ENCODE assay signal across 8 cellular contexts in genomic region chr17:5583426-5584382, GRCh38. TPM values are rescaled to one million over a fixed set of nuclear protein-coding genes. Genes with fewer than 3 reads are reported as not detected.
DNase-seq lines count a peak whose midpoint lies in the region; ATAC-seq and TF ChIP-seq lines count a peak whose summit lies in the region.

No MANE protein-coding gene starts in this region.

- peaks cover 0 to 35% (median 23%) of the 10 kb centered on the region in 3 donors for H3K4me1 ChIP-seq in gastroesophageal sphincter

- H3K4me3 ChIP-seq in gastroesophageal sphincter: peak overlapping the region; percentile 24 to 48

- TF ChIP-seq EP300 in gastroesophageal sphincter (IDR thresholded peaks at IDR 0.05): no peak

- peak; percentile 12 for DNase-seq in stimulated activated CD4-positive, alpha-beta T cell treated with anti-CD3 and anti-CD28 coated beads, Interleukin-4, amount 100 ng/mL, for 24 hours
- no peak for DNase-seq in stimulated activated CD4-positive, alpha-beta T cell treated with anti-CD3 and anti-CD28 coated beads, Interleukin-12 subunit alpha, Interleukin-12 subunit beta, amount 100 ng/mL, for 4 hours
- peak; percentile 25 for DNase-seq in stimulated activated naive CD8-positive, alpha-beta T cell treated with anti-CD3 and anti-CD28 coated beads, Interleukin-15, Interleukin-2, amounts not matched to agents 100 U/mL and 50 U/mL, for 24 hours
- DNase-seq in GM19238 (ENCODE audit: insufficient read length, low spot score): no peak
- no peak for DNase-seq in SIG-M5 treated with dmso at 0.1 percent for 504 hours (lab: John Stamatoyannopoulos, UW; ENCODE audit: unreplicated experiment)

- no peaks in the 10 kb centered on the region for H3K9me3 ChIP-seq in gastroesophageal sphincter

- H3K27ac ChIP-seq in gastroesophageal sphincter: peak overlapping the region in 3 of 4 donors; percentile 70 to 81 (median 80)

- H3K4me3 Mint-ChIP-seq in T-helper 1 cell treated with Interleukin-12 subunit alpha and Interleukin-12 subunit beta and Interleukin-4 antibody, amounts not matched to agents 30 μg/mL and 1 μg/mL, for 36 hours: peak overlapping the region; percentile 95

- peaks cover 65% of the 10 kb centered on the region for H3K4me1 Mint-ChIP-seq in T-helper 1 cell treated with Interleukin-12 subunit alpha and Interleukin-12 subunit beta and Interleukin-4 antibody, amounts not matched to agents 30 μg/mL and 1 μg/mL, for 36 hours (ENCODE audit: low read depth)

- WGBS in gastroesophageal sphincter (ENCODE audit: low coverage in 1 of 2), 2 donors: 50 to 80% methylated on average over 4 to 6 of the region's 21 CpGs

- no peaks in the 10 kb centered on the region for H3K27me3 ChIP-seq in gastroesophageal sphincter

- no peak for TF ChIP-seq CTCF in gastroesophageal sphincter (IDR thresholded peaks at IDR 0.05)

- no peak for TF ChIP-seq POLR2A in gastroesophageal sphincter (IDR thresholded peaks at IDR 0.05)

- peaks cover 0 to 11% of the 10 kb centered on the region in 2 donors for H3K36me3 ChIP-seq in gastroesophageal sphincter

- H3K36me3 Mint-ChIP-seq in T-helper 1 cell treated with Interleukin-12 subunit alpha and Interleukin-12 subunit beta and Interleukin-4 antibody, amounts not matched to agents 30 μg/mL and 1 μg/mL, for 36 hours (ENCODE audit: low read depth): peaks cover 42% of the 10 kb centered on the region

- peak overlapping the region; percentile 95 for H3K27ac Mint-ChIP-seq in T-helper 1 cell treated with Interleukin-12 subunit alpha and Interleukin-12 subunit beta and Interleukin-4 antibody, amounts not matched to agents 30 μg/mL and 1 μg/mL, for 36 hours

- no peaks in the 10 kb centered on the region for H3K27me3 Mint-ChIP-seq in T-helper 1 cell treated with Interleukin-12 subunit alpha and Interleukin-12 subunit beta and Interleukin-4 antibody, amounts not matched to agents 30 μg/mL and 1 μg/mL, for 36 hours (ENCODE audit: low read depth)

- ATAC-seq in gastroesophageal sphincter: peak; percentile 8
- ATAC-seq in stimulated activated naive CD8-positive, alpha-beta T cell treated with anti-CD3 and anti-CD28 coated beads, Interleukin-15, Interleukin-2, amounts not matched to agents 100 U/mL and 50 U/mL, for 24 hours: peak; percentile 11
- no peak for ATAC-seq in GM19463 (IDR thresholded peaks at IDR 0.05; ENCODE audit: unreplicated experiment)

- H3K9me3 Mint-ChIP-seq in T-helper 1 cell treated with Interleukin-12 subunit alpha and Interleukin-12 subunit beta and Interleukin-4 antibody, amounts not matched to agents 30 μg/mL and 1 μg/mL, for 36 hours: peaks cover 4% of the 10 kb centered on the region

RNA-seq across cellular contexts. Expression of gene NLRP1, which starts 0.6 kb away (rescaled TPM):
- 10 to 100 TPM in 3 of 4 donors, 1 to 10 TPM in 1; 8.2 to 26.0 (median 19.6) TPM for total RNA-seq in gastroesophageal sphincter

Comparison
In these comparisons a context has a peak if more than half of its experiments do, and no peak if none do; other contexts are left out.
1. DNase-seq: peak in stimulated activated CD4-positive, alpha-beta T cell treated with anti-CD3 and anti-CD28 coated beads, Interleukin-4, amount 100 ng/mL, for 24 hours (single experiment) and stimulated activated naive CD8-positive, alpha-beta T cell treated with anti-CD3 and anti-CD28 coated beads, Interleukin-15, Interleukin-2, amounts not matched to agents 100 U/mL and 50 U/mL, for 24 hours (single experiment); none in stimulated activated CD4-positive, alpha-beta T cell treated with anti-CD3 and anti-CD28 coated beads, Interleukin-12 subunit alpha, Interleukin-12 subunit beta, amount 100 ng/mL, for 4 hours (single experiment), GM19238 (single experiment) and SIG-M5 treated with dmso at 0.1 percent for 504 hours (single experiment).